In genomic region chr1:234887026-234887910, GRCh38 we compare ENCODE assay signal across 15 cellular contexts.
DNase-seq lines count a peak whose midpoint lies in the region; ATAC-seq, FAIRE-seq and TF ChIP-seq lines count a peak whose summit lies in the region.
"Had no signal": no experiment of that assay in that cellular context is flagged by ENCODE, and none has a peak within 500 bp of the region (broad histone marks: within the 10 kb centered on the region; RNA-seq: fewer than 3 reads in every experiment).

No MANE protein-coding gene starts in this region.

- CTCF ChIA-PET in PC-9 (lab: Charles Lee) = no interaction called here

- H3K27ac ChIP-seq in rectal smooth muscle tissue (ENCODE audit: low read depth, low read length) (peak overlapping the region; percentile 64), PC-9 (no peak overlapping the region)
- H3K27ac ChIP-seq: KMS-11, SK-N-MC had no signal

- DNase-seq in D721Med (ENCODE audit: insufficient read length, low spot score) = no peak
- peak; percentile 98 for DNase-seq in NCI-H82 (lab: John Stamatoyannopoulos, UW)
- DNase-seq in fibroblast of the aortic adventitia (ENCODE audit: low read depth) = peak; percentile 64
- DNase-seq in PC-9 = no peak
- no peak for DNase-seq in stimulated activated naive CD8-positive, alpha-beta T cell treated with anti-CD3 and anti-CD28 coated beads, Interleukin-15, amount 100 ng/mL, for 72 hours
- no peak for DNase-seq in activated CD4-positive, alpha-beta T cell treated with anti-CD3 and anti-CD28 coated beads, Interleukin-2, amount 10 ng/mL, durations not matched to agents 24 days and 14 days
- DNase-seq in NCI-H1417 treated with DMSO at 0.1 percent for 48 hours (lab: John Stamatoyannopoulos, UW) = no peak
- DNase-seq: activated naive CD4-positive, alpha-beta T cell; C1 segment of cervical spinal cord; HCEC 1CT; NCI-H446; stimulated activated naive CD8-positive, alpha-beta T cell treated with anti-CD3 and anti-CD28 coated beads, Interleukin-15, Interleukin-2, amounts not matched to agents 100 U/mL and 50 U/mL, for 24 hours had no signal

- no peaks in the 10 kb centered on the region for H3K9me3 ChIP-seq in PC-9 (ENCODE audit: insufficient read depth, low read depth)

- no peaks in the 10 kb centered on the region for H3K9me2 ChIP-seq in PC-9 (ENCODE audit: insufficient read depth)

- no peak overlapping the region for H3K4me3 ChIP-seq in fibroblast of the aortic adventitia (ENCODE audit: low read depth, low read length)
- H3K4me3 ChIP-seq in rectal smooth muscle tissue (ENCODE audit: low read length) = no peak overlapping the region
- H3K4me3 ChIP-seq in PC-9 = no peak overlapping the region
- H3K4me3 ChIP-seq: SK-N-MC had no signal

- no TSS peak for BruUV-seq in PC-9 (replicated peaks; lab: Mats Ljungman, UMichigan)

- no peak overlapping the region for H2AFZ ChIP-seq in PC-9

- no peak for ATAC-seq in stimulated activated naive CD8-positive, alpha-beta T cell treated with anti-CD3 and anti-CD28 coated beads, Interleukin-15, amount 100 ng/mL, for 72 hours
- ATAC-seq: stimulated activated naive CD8-positive, alpha-beta T cell treated with anti-CD3 and anti-CD28 coated beads, Interleukin-15, Interleukin-2, amounts not matched to agents 100 U/mL and 50 U/mL, for 24 hours had no signal

- no peaks in the 10 kb centered on the region for H3K79me2 ChIP-seq in PC-9 (ENCODE audit: low read depth)

- H4K20me1 ChIP-seq in PC-9 (ENCODE audit: insufficient read depth) = no peaks in the 10 kb centered on the region

- TF ChIP-seq CTCF in D721Med (IDR thresholded peaks at IDR 0.05; ENCODE audit: insufficient read depth, missing control alignments) (no peak), fibroblast of the aortic adventitia (IDR thresholded peaks at IDR 0.05; ENCODE audit: insufficient read depth, low read length) (no peak), PC-9 (conservative IDR thresholded peaks at IDR 0.05) (no peak)

- H3K9me3 Mint-ChIP-seq in stimulated activated naive CD8-positive, alpha-beta T cell treated with anti-CD3 and anti-CD28 coated beads, Interleukin-15, amount 100 ng/mL, for 72 hours = peaks cover 11 to 25% of the 10 kb centered on the region in 2 donors
- peaks cover 11% of the 10 kb centered on the region for H3K9me3 Mint-ChIP-seq in activated CD4-positive, alpha-beta T cell treated with anti-CD3 and anti-CD28 coated beads, Interleukin-2, amount 10 ng/mL, durations not matched to agents 24 days and 14 days

- H3K9ac ChIP-seq in rectal smooth muscle tissue (ENCODE audit: low read length) = no peak overlapping the region
- H3K9ac ChIP-seq: KMS-11 had no signal

- no peaks in the 10 kb centered on the region for H3K36me3 ChIP-seq in rectal smooth muscle tissue (ENCODE audit: control insufficient read depth, insufficient read depth, low read length)
- H3K36me3 ChIP-seq in PC-9 (ENCODE audit: low read depth) = no peaks in the 10 kb centered on the region

- no peaks in the 10 kb centered on the region for H3K27me3 ChIP-seq in rectal smooth muscle tissue (ENCODE audit: control insufficient read depth, insufficient read depth, low read length)
- H3K27me3 ChIP-seq in PC-9 (ENCODE audit: insufficient read depth, low read depth) = no peaks in the 10 kb centered on the region

- H3K4me3 Mint-ChIP-seq in stimulated activated naive CD8-positive, alpha-beta T cell treated with anti-CD3 and anti-CD28 coated beads, Interleukin-15, amount 100 ng/mL, for 72 hours = no peak overlapping the region
- H3K4me3 Mint-ChIP-seq in activated CD4-positive, alpha-beta T cell treated with anti-CD3 and anti-CD28 coated beads, Interleukin-2, amount 10 ng/mL, durations not matched to agents 24 days and 14 days = no peak overlapping the region

- H3F3A ChIP-seq in PC-9 (ENCODE audit: insufficient read depth, low read depth) = no peaks in the 10 kb centered on the region

- peaks cover 67% of the 10 kb centered on the region for H3K4me1 Mint-ChIP-seq in stimulated activated naive CD8-positive, alpha-beta T cell treated with anti-CD3 and anti-CD28 coated beads, Interleukin-15, amount 100 ng/mL, for 72 hours
- peaks cover 48% of the 10 kb centered on the region for H3K4me1 Mint-ChIP-seq in activated CD4-positive, alpha-beta T cell treated with anti-CD3 and anti-CD28 coated beads, Interleukin-2, amount 10 ng/mL, durations not matched to agents 24 days and 14 days

- H3K27me3 Mint-ChIP-seq in stimulated activated naive CD8-positive, alpha-beta T cell treated with anti-CD3 and anti-CD28 coated beads, Interleukin-15, amount 100 ng/mL, for 72 hours = peaks cover 24% of the 10 kb centered on the region
- no peaks in the 10 kb centered on the region for H3K27me3 Mint-ChIP-seq in activated CD4-positive, alpha-beta T cell treated with anti-CD3 and anti-CD28 coated beads, Interleukin-2, amount 10 ng/mL, durations not matched to agents 24 days and 14 days

- H3K27ac Mint-ChIP-seq in stimulated activated naive CD8-positive, alpha-beta T cell treated with anti-CD3 and anti-CD28 coated beads, Interleukin-15, amount 100 ng/mL, for 72 hours = no peak overlapping the region
- no peak overlapping the region for H3K27ac Mint-ChIP-seq in activated CD4-positive, alpha-beta T cell treated with anti-CD3 and anti-CD28 coated beads, Interleukin-2, amount 10 ng/mL, durations not matched to agents 24 days and 14 days

- peak; percentile 93 for FAIRE-seq in D721Med (lab: Jason Lieb, UNC)

- peaks cover 3% of the 10 kb centered on the region for H3K36me3 Mint-ChIP-seq in activated CD4-positive, alpha-beta T cell treated with anti-CD3 and anti-CD28 coated beads, Interleukin-2, amount 10 ng/mL, durations not matched to agents 24 days and 14 days (ENCODE audit: low read depth)

- H3K4me2 ChIP-seq in PC-9 = no peak overlapping the region
- H3K4me2 ChIP-seq: KMS-11 had no signal

- POLR2A ChIA-PET in PC-9 (lab: Charles Lee; ENCODE audit: unreplicated experiment) = interaction anchor here (0.6 kb wide), 1 partner anchor 232 kb away, joined by 4 read pairs; no protein-coding TSS in a partner anchor

- H3K4me1 ChIP-seq in rectal smooth muscle tissue (ENCODE audit: control insufficient read depth, insufficient read depth, low read length) (peaks cover 16% of the 10 kb centered on the region), PC-9 (replicated peaks; ENCODE audit: insufficient read depth) (peaks cover 6% of the 10 kb centered on the region)

- intact Hi-C loops in PC-9 (cut with micrococcal nuclease; ENCODE audit: unreplicated experiment) = no loop called here
- intact Hi-C loops in activated CD4-positive, alpha-beta T cell treated with anti-CD3 and anti-CD28 coated beads, Interleukin-2, amount 10 ng/mL, durations not matched to agents 24 days and 14 days (cut with micrococcal nuclease) = no loop called here

Comparison
In these comparisons a context has a peak if more than half of its experiments do, and no peak if none do; other contexts are left out.
1. DNase-seq: peak in NCI-H82 (single experiment) and fibroblast of the aortic adventitia (single experiment); none in D721Med (single experiment), PC-9 (0 of 2), stimulated activated naive CD8-positive, alpha-beta T cell treated with anti-CD3 and anti-CD28 coated beads, Interleukin-15, amount 100 ng/mL, for 72 hours (0 of 2), activated CD4-positive, alpha-beta T cell treated with anti-CD3 and anti-CD28 coated beads, Interleukin-2, amount 10 ng/mL, durations not matched to agents 24 days and 14 days (single experiment) and NCI-H1417 treated with DMSO at 0.1 percent for 48 hours (single experiment).